ENCODE assay signal across 16 cellular contexts in genomic region chr21:38243732-38244406, GRCh38. TPM values are rescaled to one million over a fixed set of nuclear protein-coding genes. Genes with fewer than 3 reads are reported as not detected.
A peak's percentile ranks its signal among the peaks of the same experiment; 100 is the strongest.
DNase-seq lines count a peak whose midpoint lies in the region; ATAC-seq and TF ChIP-seq lines count a peak whose summit lies in the region.
"Had no signal": no experiment of that assay in that cellular context is flagged by ENCODE, and none has a peak within 500 bp of the region (broad histone marks: within the 10 kb centered on the region; RNA-seq: fewer than 3 reads in every experiment).

No MANE protein-coding gene starts in this region.

- intact Hi-C loops in CD4-positive, alpha-beta memory T cell (cut with micrococcal nuclease), result loop anchor here (10.0 kb wide), 1 partner anchor 51 kb away; no protein-coding TSS in a partner anchor
- intact Hi-C loops in activated CD8-positive, alpha-beta T cell treated with anti-CD3 and anti-CD28 coated beads for 36 hours (cut with micrococcal nuclease), result no loop called here

- H3K4me3 ChIP-seq in CD4-positive, alpha-beta memory T cell (ENCODE audit: low read length in 2 of 2), result no peak overlapping the region
- H3K4me3 ChIP-seq in mesenchymal stem cell (ENCODE audit: insufficient read depth in 1 of 2, low read depth in 1 of 2, low read length in 2 of 2), result no peak overlapping the region
- H3K4me3 ChIP-seq: BLaER1, psoas muscle had no signal

- H3K27ac Mint-ChIP-seq in CD4-positive, alpha-beta memory T cell, result peak overlapping the region in 6 of 7 donors; percentile 33 to 93 (median 86)
- peak overlapping the region; percentile 77 for H3K27ac Mint-ChIP-seq in activated CD8-positive, alpha-beta T cell treated with anti-CD3 and anti-CD28 coated beads for 36 hours

- no peaks in the 10 kb centered on the region for H3K36me3 ChIP-seq in CD4-positive, alpha-beta memory T cell (ENCODE audit: insufficient read depth, low read length)
- H3K36me3 ChIP-seq in mesenchymal stem cell (ENCODE audit: control insufficient read depth in 1 of 2, insufficient read depth in 2 of 2, low read depth in 1 of 2, low read length in 2 of 2), result no peaks in the 10 kb centered on the region
- H3K36me3 ChIP-seq: BLaER1 had no signal

- H3K27ac ChIP-seq in CD4-positive, alpha-beta memory T cell (ENCODE audit: low read depth, low read length), result no peak overlapping the region
- peak overlapping the region; percentile 92 for H3K27ac ChIP-seq in mesenchymal stem cell (ENCODE audit: low read length, poor library complexity, severe bottlenecking)
- H3K27ac ChIP-seq: BLaER1, psoas muscle had no signal

- H3K27me3 ChIP-seq in CD4-positive, alpha-beta memory T cell (ENCODE audit: insufficient read depth, low read length), result no peaks in the 10 kb centered on the region
- no peaks in the 10 kb centered on the region for H3K27me3 ChIP-seq in mesenchymal stem cell (ENCODE audit: control insufficient read depth in 1 of 2, insufficient read depth in 1 of 2, low read length in 2 of 2)
- H3K27me3 ChIP-seq: BLaER1 had no signal

- no peak overlapping the region for H3K18ac ChIP-seq in mesenchymal stem cell (ENCODE audit: low read depth in 1 of 2, low read length in 2 of 2)

- H2BK15ac ChIP-seq in mesenchymal stem cell (ENCODE audit: low read depth, poor library complexity, severe bottlenecking), result no peak overlapping the region

- in situ Hi-C loops in GM13976 (cut with MboI; ENCODE audit: low sequenced_read_pairs, unreplicated experiment), result no loop called here

- H3K9me3 ChIP-seq in CD4-positive, alpha-beta memory T cell (ENCODE audit: control insufficient read depth in 1 of 2, low read length in 2 of 2), result no peaks in the 10 kb centered on the region
- no peaks in the 10 kb centered on the region for H3K9me3 ChIP-seq in mesenchymal stem cell (ENCODE audit: control insufficient read depth, low read length)
- H3K9me3 ChIP-seq: psoas muscle had no signal

- H3K4me3 Mint-ChIP-seq in CD4-positive, alpha-beta memory T cell, result no peak overlapping the region
- no peak overlapping the region for H3K4me3 Mint-ChIP-seq in activated CD8-positive, alpha-beta T cell treated with anti-CD3 and anti-CD28 coated beads for 36 hours
- H3K4me3 Mint-ChIP-seq: effector memory CD8-positive, alpha-beta T cell had no signal

- CTCF ChIA-PET in CD4-positive, alpha-beta memory T cell (lab: Charles Lee; ENCODE audit: partially characterized antibody), result no interaction called here
- CTCF ChIA-PET in activated CD8-positive, alpha-beta T cell treated with anti-CD3 and anti-CD28 coated beads for 36 hours (lab: Charles Lee), result interaction anchor here (1.0 to 1.2 kb wide), 3 partner anchors 36 to 113 kb away, joined by 3 read pairs; no protein-coding TSS in a partner anchor

- peaks cover 15% of the 10 kb centered on the region for H3K4me1 ChIP-seq in CD4-positive, alpha-beta memory T cell (ENCODE audit: insufficient read depth, low read length)
- H3K4me1 ChIP-seq in mesenchymal stem cell (ENCODE audit: control insufficient read depth, insufficient read depth, low read depth, low read length), result peaks cover 6% of the 10 kb centered on the region
- H3K4me1 ChIP-seq: psoas muscle had no signal

- peak overlapping the region; percentile 93 for H2BK5ac ChIP-seq in mesenchymal stem cell (ENCODE audit: low read depth, low read length, poor library complexity, severe bottlenecking)

- H3K23ac ChIP-seq in mesenchymal stem cell (ENCODE audit: low read length in 2 of 2), result no peak overlapping the region

- no peaks in the 10 kb centered on the region for H3K79me1 ChIP-seq in mesenchymal stem cell (replicated peaks; ENCODE audit: low read length, poor library complexity, severe bottlenecking)

- peak overlapping the region; percentile 92 for H2AK5ac ChIP-seq in mesenchymal stem cell (ENCODE audit: low read length, severe bottlenecking)

- no peak overlapping the region for H3K4me2 ChIP-seq in mesenchymal stem cell (ENCODE audit: low read length, poor library complexity, severe bottlenecking)
- H3K4me2 ChIP-seq: BLaER1 had no signal

- peaks cover 11 to 13% (median 12%) of the 10 kb centered on the region in 4 donors for H3K4me1 Mint-ChIP-seq in CD4-positive, alpha-beta memory T cell
- peaks cover 25% of the 10 kb centered on the region for H3K4me1 Mint-ChIP-seq in activated CD8-positive, alpha-beta T cell treated with anti-CD3 and anti-CD28 coated beads for 36 hours (ENCODE audit: low read depth)

- peaks cover 0 to 8% of the 10 kb centered on the region in 2 donors for H3K27me3 Mint-ChIP-seq in CD4-positive, alpha-beta memory T cell
- H3K27me3 Mint-ChIP-seq in activated CD8-positive, alpha-beta T cell treated with anti-CD3 and anti-CD28 coated beads for 36 hours, result peaks cover 4% of the 10 kb centered on the region

- over 99% methylated on average over 5 of the region's 7 CpGs for WGBS in mesenchymal stem cell

- no peaks in the 10 kb centered on the region for H3K36me3 Mint-ChIP-seq in CD4-positive, alpha-beta memory T cell
- no peaks in the 10 kb centered on the region for H3K36me3 Mint-ChIP-seq in activated CD8-positive, alpha-beta T cell treated with anti-CD3 and anti-CD28 coated beads for 36 hours (ENCODE audit: low read depth)

- POLR2A ChIA-PET in CD4-positive, alpha-beta memory T cell (lab: Charles Lee; ENCODE audit: partially characterized antibody), result interaction anchor here (1.7 kb wide), 1 partner anchor 11 kb away, joined by 4 read pairs; no protein-coding TSS in a partner anchor
- POLR2A ChIA-PET in activated CD8-positive, alpha-beta T cell treated with anti-CD3 and anti-CD28 coated beads for 36 hours (lab: Charles Lee), result no interaction called here

- no peak overlapping the region for H2BK120ac ChIP-seq in mesenchymal stem cell (ENCODE audit: low read depth, low read length)

- peak overlapping the region; percentile 73 for H3K9ac ChIP-seq in mesenchymal stem cell (ENCODE audit: low read length)
- H3K9ac ChIP-seq: BLaER1 had no signal

- no peak for DNase-seq in CD4-positive, alpha-beta memory T cell
- DNase-seq in GM13976 (ENCODE audit: low spot score) (peak; percentile 30), mesenchymal stem cell (no peak), hypothalamus (lab: John Stamatoyannopoulos, UW) (no peak), NCI-H1417 (lab: John Stamatoyannopoulos, UW) (no peak)
- peak; percentile 37 for DNase-seq in activated CD8-positive, alpha-beta T cell treated with anti-CD3 and anti-CD28 coated beads for 36 hours
- DNase-seq: caudate nucleus; effector memory CD8-positive, alpha-beta T cell; NCI-H345; psoas muscle; SHP77; substantia nigra; T-helper 9 cell had no signal

- no peak overlapping the region for H3K14ac ChIP-seq in mesenchymal stem cell (ENCODE audit: low read length in 2 of 2)

- no peak overlapping the region for H3K4ac ChIP-seq in mesenchymal stem cell (ENCODE audit: low read depth in 1 of 2, low read length in 2 of 2)

- H4K8ac ChIP-seq in mesenchymal stem cell (ENCODE audit: low read length), result no peak overlapping the region

- peak overlapping the region in 1 of 2 experiments; percentile 48 for H2BK12ac ChIP-seq in mesenchymal stem cell (ENCODE audit: low read length in 2 of 2)

- peak; percentile 43 for ATAC-seq in activated CD8-positive, alpha-beta T cell treated with anti-CD3 and anti-CD28 coated beads for 36 hours
- no peak for ATAC-seq in HG03025 (IDR thresholded peaks at IDR 0.05; ENCODE audit: low FRiP score, unreplicated experiment)
- ATAC-seq: left lobe of liver, psoas muscle had no signal

- no peak for TF ChIP-seq CTCF in GM13976 (IDR thresholded peaks at IDR 0.05; ENCODE audit: borderline replicate concordance, control extremely low read depth, extremely low read depth, insufficient read depth, missing control alignments)
- no peak for TF ChIP-seq CTCF in activated CD8-positive, alpha-beta T cell treated with anti-CD3 and anti-CD28 coated beads for 36 hours (IDR thresholded peaks at IDR 0.05)

- H4K91ac ChIP-seq in mesenchymal stem cell (ENCODE audit: low read length), result no peak overlapping the region

- no peak overlapping the region for H2AFZ ChIP-seq in mesenchymal stem cell (ENCODE audit: low read depth, low read length)

- H3K9me3 Mint-ChIP-seq in CD4-positive, alpha-beta memory T cell, result peaks cover 0 to 5% (median 0%) of the 10 kb centered on the region in 8 donors
- H3K9me3 Mint-ChIP-seq in activated CD8-positive, alpha-beta T cell treated with anti-CD3 and anti-CD28 coated beads for 36 hours, result no peaks in the 10 kb centered on the region

RNA-seq across cellular contexts. Expression of gene KCNJ15, which starts 12.9 kb away (rescaled TPM):
- 1 to 10 TPM in 1 of 2 experiments, under 1 TPM in 1; 0.17 to 1.1 TPM for total RNA-seq in CD4-positive, alpha-beta memory T cell
- under 1 TPM; 0.47 to 0.55 TPM for polyA plus RNA-seq in CD4-positive, alpha-beta memory T cell
- under 1 TPM in 1 of 2 experiments, not detected in 1; 0.43 TPM for total RNA-seq in activated CD8-positive, alpha-beta T cell treated with anti-CD3 and anti-CD28 coated beads for 36 hours
- polyA plus RNA-seq in mesenchymal stem cell (2013, experiment 1 of 2), result 0.99 TPM
- 1.00 TPM for polyA plus RNA-seq in mesenchymal stem cell (2013, experiment 2 of 2)

Comparison
In these comparisons a context has a peak if more than half of its experiments do, and no peak if none do; other contexts are left out.
1. DNase-seq: peak in GM13976 (single experiment) and activated CD8-positive, alpha-beta T cell treated with anti-CD3 and anti-CD28 coated beads for 36 hours (single experiment); none in CD4-positive, alpha-beta memory T cell (0 of 5), mesenchymal stem cell (single experiment), hypothalamus (0 of 51) and NCI-H1417 (0 of 3).